23 cellular contexts compared by ENCODE assay signal in the genomic region with DNA sequence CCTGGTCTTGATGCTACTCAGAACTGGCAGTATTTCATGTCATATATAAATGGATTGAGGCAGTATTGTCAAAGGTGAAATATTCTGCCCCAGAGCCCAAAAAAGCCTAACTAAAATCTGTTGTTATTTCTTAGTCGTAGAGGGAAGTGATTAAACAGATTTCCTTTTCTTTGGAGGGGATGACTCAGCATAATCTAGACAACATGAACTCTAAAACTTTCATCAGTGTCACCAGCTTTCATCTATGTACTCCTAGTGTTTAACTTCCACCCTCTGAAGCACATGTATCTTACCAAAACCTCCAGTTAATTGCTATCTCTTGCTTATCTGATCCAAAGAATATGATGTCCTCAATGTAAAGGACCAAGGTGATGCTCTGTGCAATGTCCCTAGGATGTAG.
DNase-seq lines count a peak whose midpoint lies in the region; ATAC-seq and TF ChIP-seq lines count a peak whose summit lies in the region.
"Had no signal": no experiment of that assay in that cellular context is flagged by ENCODE, and none has a peak within 500 bp of the region (broad histone marks: within the 10 kb centered on the region; RNA-seq: fewer than 3 reads in every experiment).

No MANE protein-coding gene starts in this region.

- no peaks in the 10 kb centered on the region for H3K36me3 Mint-ChIP-seq in natural killer cell
- H3K36me3 Mint-ChIP-seq: activated naive CD4-positive, alpha-beta T cell treated with anti-CD3 and anti-CD28 coated beads, Interleukin-2, amount 50 U/mL, for 24 hours; naive thymus-derived CD8-positive, alpha-beta T cell had no signal

- H3K9me3 Mint-ChIP-seq in natural killer cell = no peaks in the 10 kb centered on the region
- H3K9me3 Mint-ChIP-seq: activated naive CD4-positive, alpha-beta T cell treated with anti-CD3 and anti-CD28 coated beads, Interleukin-2, amount 50 U/mL, for 24 hours; naive thymus-derived CD8-positive, alpha-beta T cell had no signal

- intact Hi-C loops in natural killer cell (cut with micrococcal nuclease) = no loop called here

- ATAC-seq in natural killer cell (no peak), GM19324 (IDR thresholded peaks at IDR 0.05; ENCODE audit: low FRiP score, unreplicated experiment) (no peak), GM19351 (IDR thresholded peaks at IDR 0.05; ENCODE audit: unreplicated experiment) (no peak)
- ATAC-seq: naive thymus-derived CD8-positive, alpha-beta T cell; pancreas; right cardiac atrium; T-helper 17 cell had no signal

- H3K4me1 Mint-ChIP-seq in natural killer cell = no peaks in the 10 kb centered on the region
- H3K4me1 Mint-ChIP-seq: naive thymus-derived CD8-positive, alpha-beta T cell; T-helper 17 cell had no signal

- no peak overlapping the region for H3K27ac Mint-ChIP-seq in natural killer cell
- H3K27ac Mint-ChIP-seq: activated CD4-positive, alpha-beta T cell treated with anti-CD3 and anti-CD28 coated beads, Interleukin-2, amount 10 ng/mL, durations not matched to agents 7 days and 5 days; activated naive CD4-positive, alpha-beta T cell treated with anti-CD3 and anti-CD28 coated beads, Interleukin-2, amount 50 U/mL, for 24 hours; naive thymus-derived CD8-positive, alpha-beta T cell; T-helper 17 cell had no signal

- no peak overlapping the region for H3K4me3 ChIP-seq in fibroblast of the aortic adventitia (ENCODE audit: low read depth, low read length)
- H3K4me3 ChIP-seq: ascending aorta, esophagus muscularis mucosa, pancreas, SJCRH30 had no signal

- DNase-seq in A172 (ENCODE audit: low spot score) (peak; percentile 34), HT1080 (ENCODE audit: low read depth) (peak; percentile 31), amniotic epithelial cell (ENCODE audit: low read depth) (peak; percentile 37), fibroblast of the aortic adventitia (ENCODE audit: low read depth) (peak; percentile 49), natural killer cell (no peak), hepatic stellate cell (ENCODE audit: low spot score) (no peak)
- DNase-seq: activated CD4-positive, alpha-beta T cell treated with anti-CD3 and anti-CD28 coated beads, Interleukin-2, amount 10 ng/mL, durations not matched to agents 7 days and 5 days; C1 segment of cervical spinal cord; KG1; MV-4-11; naive thymus-derived CD8-positive, alpha-beta T cell; NCI-H187; NCI-H69; pancreas; right cardiac atrium; SJCRH30; T-helper 17 cell; trophoblast cell had no signal

- no peak overlapping the region for H3K4me3 Mint-ChIP-seq in natural killer cell
- H3K4me3 Mint-ChIP-seq: activated CD4-positive, alpha-beta T cell treated with anti-CD3 and anti-CD28 coated beads, Interleukin-2, amount 10 ng/mL, durations not matched to agents 7 days and 5 days; activated naive CD4-positive, alpha-beta T cell treated with anti-CD3 and anti-CD28 coated beads, Interleukin-2, amount 50 U/mL, for 24 hours; naive thymus-derived CD8-positive, alpha-beta T cell; T-helper 17 cell had no signal

- H3K27me3 Mint-ChIP-seq in natural killer cell (ENCODE audit: low read depth in 2 of 2) = no peaks in the 10 kb centered on the region
- H3K27me3 Mint-ChIP-seq: activated CD4-positive, alpha-beta T cell treated with anti-CD3 and anti-CD28 coated beads, Interleukin-2, amount 10 ng/mL, durations not matched to agents 7 days and 5 days; activated naive CD4-positive, alpha-beta T cell treated with anti-CD3 and anti-CD28 coated beads, Interleukin-2, amount 50 U/mL, for 24 hours; T-helper 17 cell had no signal

- no peak for TF ChIP-seq CTCF in fibroblast of the aortic adventitia (IDR thresholded peaks at IDR 0.05; ENCODE audit: insufficient read depth, low read length)
- no peak for TF ChIP-seq CTCF in natural killer cell (IDR thresholded peaks at IDR 0.05)

Comparison
In these comparisons a context has a peak if more than half of its experiments do, and no peak if none do; other contexts are left out.
1. DNase-seq: peak in A172 (single experiment), HT1080 (single experiment), amniotic epithelial cell (single experiment) and fibroblast of the aortic adventitia (single experiment); none in natural killer cell (single experiment) and hepatic stellate cell (single experiment).